In genomic region chr14:105167303-105168092, GRCh38 we compare ENCODE assay signal across 8 cellular contexts. TPM values are rescaled to one million over a fixed set of nuclear protein-coding genes. Genes with fewer than 3 reads are reported as not detected.
DNase-seq lines count a peak whose midpoint lies in the region; ATAC-seq and TF ChIP-seq lines count a peak whose summit lies in the region.

No MANE protein-coding gene starts in this region.

- POLR2A ChIA-PET in activated CD4-positive, alpha-beta T cell treated with anti-CD3 and anti-CD28 coated beads for 36 hours (lab: Charles Lee), result no interaction called here

- intact Hi-C loops in activated CD4-positive, alpha-beta T cell treated with anti-CD3 and anti-CD28 coated beads for 36 hours (cut with DNase I, micrococcal nuclease), result loop anchor here (1.0 to 10.0 kb wide), 3 partner anchors 74 to 77 kb away; partner anchors contain the start of gene BTBD6 (in 1 of the 2)
- intact Hi-C loops in right cardiac atrium (cut with DNase I), result loop anchor here in 1 of 4 donors (5.0 kb wide), 1 partner anchor 75 kb away; no protein-coding TSS in a partner anchor
- intact Hi-C loops in stomach (cut with DNase I; ENCODE audit: low total_unique reads), result no loop called here

- no peak for TF ChIP-seq EP300 in stomach (IDR thresholded peaks at IDR 0.05)

- no peaks in the 10 kb centered on the region for H3K36me3 Mint-ChIP-seq in activated CD4-positive, alpha-beta T cell treated with anti-CD3 and anti-CD28 coated beads for 36 hours (ENCODE audit: low read depth)

- H3K27me3 Mint-ChIP-seq in activated CD4-positive, alpha-beta T cell treated with anti-CD3 and anti-CD28 coated beads for 36 hours, result peaks cover 6% of the 10 kb centered on the region

- H3K9me3 ChIP-seq in SK-N-MC (ENCODE audit: low read depth, low read length) (no peaks in the 10 kb centered on the region), right cardiac atrium (ENCODE audit: control insufficient read depth, low read length) (no peaks in the 10 kb centered on the region), stomach (no peaks in the 10 kb centered on the region)

- peak; percentile 42 for DNase-seq in activated CD4-positive, alpha-beta T cell treated with anti-CD3 and anti-CD28 coated beads for 36 hours
- DNase-seq in activated CD4-positive, alpha-beta T cell treated with anti-CD3 and anti-CD28 coated beads for 4 hours, result no peak
- DNase-seq in SK-N-MC (ENCODE audit: low read depth, low spot score), result no peak
- DNase-seq in right cardiac atrium, result no peak
- DNase-seq in stomach, result peak; percentile 33
- no peak for DNase-seq in NCI-H1105 (lab: John Stamatoyannopoulos, UW)
- DNase-seq in globus pallidus (ENCODE audit: low spot score), result no peak

- H3K36me3 ChIP-seq in SK-N-MC (ENCODE audit: insufficient read depth, low read length), result no peaks in the 10 kb centered on the region
- no peaks in the 10 kb centered on the region for H3K36me3 ChIP-seq in stomach

- WGBS in right cardiac atrium, result 3% methylated on average over 115 of the region's 116 CpGs
- WGBS in stomach, 5 donors, result 1 to 14% (median 4%) methylated on average over 20 to 116 of the region's 116 CpGs

- peak overlapping the region; percentile 32 for H3K9ac ChIP-seq in SK-N-MC (ENCODE audit: insufficient read length)

- CTCF ChIA-PET in activated CD4-positive, alpha-beta T cell treated with anti-CD3 and anti-CD28 coated beads for 36 hours (lab: Charles Lee), result interaction anchor here (1.1 kb wide), 1 partner anchor 27 kb away, joined by 4 read pairs; no protein-coding TSS in a partner anchor

- H3K4me1 ChIP-seq in right cardiac atrium (ENCODE audit: control insufficient read depth, insufficient read depth, low read length) (peaks cover 3% of the 10 kb centered on the region), stomach (peaks cover 30 to 56% (median 48%) of the 10 kb centered on the region in 4 donors)

- no peak overlapping the region for H3K27ac ChIP-seq in SK-N-MC
- H3K27ac ChIP-seq in right cardiac atrium (ENCODE audit: low read length), result no peak overlapping the region
- peak overlapping the region in 2 of 5 donors; percentile 16 to 31 for H3K27ac ChIP-seq in stomach

- no peak for ATAC-seq in activated CD4-positive, alpha-beta T cell treated with anti-CD3 and anti-CD28 coated beads for 36 hours
- ATAC-seq in right cardiac atrium (no peak), HG02885 (IDR thresholded peaks at IDR 0.05; ENCODE audit: poor library complexity, unreplicated experiment) (no peak)

- H3K9me3 Mint-ChIP-seq in activated CD4-positive, alpha-beta T cell treated with anti-CD3 and anti-CD28 coated beads for 36 hours (ENCODE audit: low read depth), result no peaks in the 10 kb centered on the region

- peak overlapping the region; percentile 40 for H3K4me3 Mint-ChIP-seq in activated CD4-positive, alpha-beta T cell treated with anti-CD3 and anti-CD28 coated beads for 36 hours

- peak in 1 of 7 experiments; percentile 31 for TF ChIP-seq CTCF in stomach (IDR thresholded peaks at IDR 0.05)

- no peaks in the 10 kb centered on the region for H3K27me3 ChIP-seq in right cardiac atrium (ENCODE audit: control insufficient read depth, insufficient read depth)
- peaks cover 0 to 75% (median 17%) of the 10 kb centered on the region in 3 donors for H3K27me3 ChIP-seq in stomach

- no peak overlapping the region for H3K27ac Mint-ChIP-seq in activated CD4-positive, alpha-beta T cell treated with anti-CD3 and anti-CD28 coated beads for 36 hours

- H3K4me3 ChIP-seq in SK-N-MC, result peak overlapping the region; percentile 84
- peak overlapping the region; percentile 67 for H3K4me3 ChIP-seq in right cardiac atrium (ENCODE audit: low read length)
- H3K4me3 ChIP-seq in stomach, result peak overlapping the region; percentile 43 to 62 (median 52)

- TF ChIP-seq POLR2A in stomach (IDR thresholded peaks at IDR 0.05), result no peak

- peaks cover 3% of the 10 kb centered on the region for H3K4me1 Mint-ChIP-seq in activated CD4-positive, alpha-beta T cell treated with anti-CD3 and anti-CD28 coated beads for 36 hours

RNA-seq across cellular contexts. Expression of gene JAG2, which starts 1.1 kb away (rescaled TPM):
- 1 to 10 TPM; 3.2 to 3.6 TPM for total RNA-seq in activated CD4-positive, alpha-beta T cell treated with anti-CD3 and anti-CD28 coated beads for 36 hours
- 10 to 100 TPM; 16.5 to 21.3 (median 17.4) TPM for total RNA-seq in right cardiac atrium
- polyA plus RNA-seq in right cardiac atrium, result 17.8 TPM
- 100 to 1,000 TPM in 1 of 5 donors, 10 to 100 TPM in 3, 1 to 10 TPM in 1; 8.0 to 117 (median 18.7) TPM for total RNA-seq in stomach
- 10 to 100 TPM in 1 of 3 donors, 1 to 10 TPM in 2; 6.0 to 27.2 (median 7.5) TPM for polyA plus RNA-seq in stomach

RNA-seq across cellular contexts. Expression of gene NUDT14, which starts 13.6 kb away (rescaled TPM):
- 10 to 100 TPM; 12.3 to 13.5 TPM for total RNA-seq in activated CD4-positive, alpha-beta T cell treated with anti-CD3 and anti-CD28 coated beads for 36 hours
- total RNA-seq in right cardiac atrium (10 to 100 TPM; 23.9 to 35.5 (median 32.0) TPM), stomach (10 to 100 TPM in 4 of 5 donors, not detected in 1; 15.2 to 62.6 (median 18.4) TPM)
- polyA plus RNA-seq in right cardiac atrium (31.4 TPM), stomach (10 to 100 TPM; 26.6 to 51.7 (median 30.7) TPM)

Comparison
In these comparisons a context has a peak if more than half of its experiments do, and no peak if none do; other contexts are left out.
1. DNase-seq: peak in activated CD4-positive, alpha-beta T cell treated with anti-CD3 and anti-CD28 coated beads for 36 hours (single experiment) and stomach (single experiment); none in activated CD4-positive, alpha-beta T cell treated with anti-CD3 and anti-CD28 coated beads for 4 hours (0 of 2), SK-N-MC (single experiment), right cardiac atrium (0 of 3), NCI-H1105 (single experiment) and globus pallidus (single experiment).
2. Peak in every context shown above with its lines, with median percentiles within 50 percentile points of each other: H3K4me3 ChIP-seq.